Comparison of ENCODE assay signal across 10 cellular contexts in genomic region chr11:27204527-27204926, GRCh38.
DNase-seq lines count a peak whose midpoint lies in the region; ATAC-seq and TF ChIP-seq lines count a peak whose summit lies in the region.
"Had no signal": no experiment of that assay in that cellular context is flagged by ENCODE, and none has a peak within 500 bp of the region (broad histone marks: within the 10 kb centered on the region; RNA-seq: fewer than 3 reads in every experiment).

No MANE protein-coding gene starts in this region.

- TF ChIP-seq RAD21 in Ishikawa (IDR thresholded peaks at IDR 0.05; ENCODE audit: low read depth): peak; percentile 13; the same call in 1 of the 2 replicates

- no peaks in the 10 kb centered on the region for H3K27me3 Mint-ChIP-seq in type B pancreatic cell

- H3K4me3 ChIP-seq in choroid plexus epithelial cell (ENCODE audit: low read depth, low read length): no peak overlapping the region
- H3K4me3 ChIP-seq: psoas muscle had no signal

- H3K9me3 Mint-ChIP-seq in type B pancreatic cell: peaks cover 14% of the 10 kb centered on the region

- ATAC-seq in GM21737 (IDR thresholded peaks at IDR 0.05; ENCODE audit: unreplicated experiment): no peak
- ATAC-seq in GM21619 (IDR thresholded peaks at IDR 0.05; ENCODE audit: unreplicated experiment): no peak
- ATAC-seq: psoas muscle; stimulated activated naive CD8-positive, alpha-beta T cell treated with anti-CD3 and anti-CD28 coated beads, Interleukin-15, amount 100 ng/mL, for 72 hours had no signal

- no peak for TF ChIP-seq EP300 in Ishikawa (IDR thresholded peaks at IDR 0.05; ENCODE audit: borderline replicate concordance)

- H3K27ac Mint-ChIP-seq in type B pancreatic cell: peak overlapping the region; percentile 89
- H3K27ac Mint-ChIP-seq: stimulated activated naive CD8-positive, alpha-beta T cell treated with anti-CD3 and anti-CD28 coated beads, Interleukin-15, amount 100 ng/mL, for 72 hours had no signal

- peaks cover 40% of the 10 kb centered on the region for H3K4me1 Mint-ChIP-seq in type B pancreatic cell (ENCODE audit: unreplicated experiment)

- no peak overlapping the region for H3K4me3 Mint-ChIP-seq in type B pancreatic cell
- H3K4me3 Mint-ChIP-seq: stimulated activated naive CD8-positive, alpha-beta T cell treated with anti-CD3 and anti-CD28 coated beads, Interleukin-15, amount 100 ng/mL, for 72 hours had no signal

- TF ChIP-seq CTCF in choroid plexus epithelial cell (conservative IDR thresholded peaks at IDR 0.05; ENCODE audit: low read depth, low read length) (peak; percentile 57), type B pancreatic cell (conservative IDR thresholded peaks at IDR 0.05) (peak; percentile 58)

- H3K36me3 Mint-ChIP-seq in type B pancreatic cell: peaks cover 6% of the 10 kb centered on the region

- peak; percentile 29 for DNase-seq in stimulated activated CD4-positive, alpha-beta T cell treated with anti-CD3 and anti-CD28 coated beads, Interleukin-15, amount 100 ng/mL, for 24 hours
- no peak for DNase-seq in stimulated activated CD4-positive, alpha-beta T cell treated with anti-CD3 and anti-CD28 coated beads, Interleukin-4, amount 100 ng/mL, for 24 hours
- DNase-seq in choroid plexus epithelial cell (ENCODE audit: low read depth) (peak; percentile 35), type B pancreatic cell (ENCODE audit: extremely low spot score, unreplicated experiment) (no peak), NCI-H187 (lab: John Stamatoyannopoulos, UW) (no peak)
- DNase-seq: psoas muscle; stimulated activated naive CD8-positive, alpha-beta T cell treated with anti-CD3 and anti-CD28 coated beads, Interleukin-15, amount 100 ng/mL, for 72 hours had no signal

TF ChIP-seq in Ishikawa, 13 proteins besides CTCF, POLR2A, EP300 and RAD21:
- TF ChIP-seq CEBPB (IDR thresholded peaks at IDR 0.05): no peak
- TF ChIP-seq USF1 (IDR thresholded peaks at IDR 0.05): no peak
- no peak for TF ChIP-seq FOXM1 (IDR thresholded peaks at IDR 0.05; ENCODE audit: borderline replicate concordance, low read depth)

Comparison
In these comparisons a context has a peak if more than half of its experiments do, and no peak if none do; other contexts are left out.
1. DNase-seq: peak in stimulated activated CD4-positive, alpha-beta T cell treated with anti-CD3 and anti-CD28 coated beads, Interleukin-15, amount 100 ng/mL, for 24 hours (single experiment) and choroid plexus epithelial cell (single experiment); none in stimulated activated CD4-positive, alpha-beta T cell treated with anti-CD3 and anti-CD28 coated beads, Interleukin-4, amount 100 ng/mL, for 24 hours (single experiment), type B pancreatic cell (single experiment) and NCI-H187 (0 of 2).